25 cellular contexts compared by ENCODE assay signal in the genomic region with DNA sequence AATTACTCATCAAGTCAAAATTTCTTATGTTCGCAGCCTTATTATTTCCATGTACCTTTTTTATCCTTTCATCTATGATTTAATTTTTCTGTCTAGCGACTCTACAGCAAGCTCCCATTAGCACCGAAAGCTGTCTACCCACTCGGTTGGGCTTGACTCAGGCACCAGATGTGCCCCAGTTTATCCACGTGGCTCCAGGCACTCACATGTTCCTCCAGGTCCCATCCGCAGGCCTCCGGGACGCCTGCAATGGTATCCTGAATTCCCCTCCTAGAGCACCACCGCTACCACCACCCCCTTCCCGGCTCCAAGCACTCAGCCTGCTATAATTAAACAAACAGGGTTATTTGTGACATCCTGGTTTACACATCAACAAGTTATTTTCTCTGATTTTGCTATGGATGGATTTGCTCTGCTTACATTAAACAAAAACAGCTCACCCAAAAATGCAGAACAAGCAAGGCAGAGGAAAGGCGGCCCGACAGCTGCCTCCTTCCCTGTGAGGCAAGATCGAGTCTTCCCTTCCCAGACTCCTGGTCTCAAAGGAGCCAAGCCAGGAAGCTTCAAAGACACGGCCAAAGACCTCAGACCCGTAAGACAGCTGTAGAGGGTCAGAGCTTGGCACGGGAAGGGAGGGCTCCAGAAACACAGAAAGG.
"Had no signal": no experiment of that assay in that cellular context is flagged by ENCODE, and none has a peak within 500 bp of the region (broad histone marks: within the 10 kb centered on the region; RNA-seq: fewer than 3 reads in every experiment).

No MANE protein-coding gene starts in this region.

- DNase-seq: activated CD4-positive, alpha-beta memory T cell treated with anti-CD3 and anti-CD28 coated beads for 36 hours; activated CD4-positive, alpha-beta T cell treated with anti-CD3 and anti-CD28 coated beads, Interleukin-2, amount 10 ng/mL, durations not matched to agents 24 days and 14 days; activated CD4-positive, CD25-positive, alpha-beta regulatory T cell treated with anti-CD3 and anti-CD28 coated beads, Interleukin-2, amount 50 U/mL, for 72 hours; activated CD8-positive, alpha-beta memory T cell treated with anti-CD3 and anti-CD28 coated beads, Interleukin-2, amount 50 U/mL, for 4 hours; activated gamma-delta T cell treated with Interleukin-2 at 50 U/mL for 16 hours; activated naive CD4-positive, alpha-beta T cell treated with anti-CD3 and anti-CD28 coated beads, Interleukin-2, amount 50 U/mL, for 16 hours; activated T-cell treated with anti-CD3 and anti-CD28 coated beads, Interleukin-2, amount 50 U/mL, for 24 hours; amniotic stem cell; dermis blood vessel endothelial cell; effector CD8-positive, alpha-beta T cell; esophagus squamous epithelium; left cardiac atrium; midbrain; right cardiac atrium; stimulated activated CD4-positive, alpha-beta T cell treated with anti-CD3 and anti-CD28 coated beads, Interleukin-15, amount 100 ng/mL, for 24 hours; stimulated activated CD4-positive, alpha-beta T cell treated with anti-CD3 and anti-CD28 coated beads, Interleukin-2, amount 100 ng/mL, for 24 hours; stimulated activated naive B cell treated with anti-CD40 and anti-IgM and Interleukin-4, amounts not matched to agents 10 μg/mL and 1 μg/mL and 100 μg/mL, for 72 hours; stomach; T-helper 2 cell; uterus had no signal

- H3K9me3 ChIP-seq: breast epithelium, esophagus squamous epithelium, stomach, suprapubic skin, tibial nerve, uterus had no signal

- H3K27ac ChIP-seq: breast epithelium, epithelial cell of prostate, esophagus squamous epithelium, parathyroid adenoma, stomach, suprapubic skin, tibial nerve, uterus had no signal

- H3K27me3 ChIP-seq: breast epithelium, esophagus squamous epithelium, stomach, tibial nerve, uterus had no signal

- H3K9ac ChIP-seq: parathyroid adenoma had no signal

- H2AFZ ChIP-seq: parathyroid adenoma had no signal

- H3K36me3 ChIP-seq: breast epithelium, esophagus squamous epithelium, stomach, suprapubic skin, tibial nerve, uterus had no signal

- ATAC-seq: left cardiac atrium; right cardiac atrium; stimulated activated naive B cell treated with anti-CD40 and anti-IgM and Interleukin-4, amounts not matched to agents 10 μg/mL and 1 μg/mL and 100 μg/mL, for 72 hours had no signal

- H3K4me1 ChIP-seq: breast epithelium, esophagus squamous epithelium, parathyroid adenoma, stomach, suprapubic skin, tibial nerve, uterus had no signal

- H3K79me2 ChIP-seq: parathyroid adenoma had no signal

- H3K4me3 ChIP-seq: breast epithelium, esophagus squamous epithelium, stomach, suprapubic skin, tibial nerve, uterus had no signal
